1 cellular context compared by ENCODE assay signal in genomic region chr11:78562398-78562797, GRCh38.
TF ChIP-seq lines count a peak whose summit lies in the region.

No MANE protein-coding gene starts in this region.

TF ChIP-seq in HepG2, 621 proteins besides CTCF, POLR2A, EP300 and RAD21 (continued from another document):
- TF ChIP-seq ZNF281 (CRISPR knock-in tag; IDR thresholded peaks at IDR 0.05; ENCODE audit: borderline replicate concordance) (no peak), FOXP4 (CRISPR knock-in tag; IDR thresholded peaks at IDR 0.05) (no peak), ZBTB39 (CRISPR knock-in tag; IDR thresholded peaks at IDR 0.05) (no peak)
